1 cellular context compared by ENCODE assay signal in genomic region chr17:76449126-76449525, GRCh38.
TF ChIP-seq lines count a peak whose summit lies in the region.

No MANE protein-coding gene starts in this region.

TF ChIP-seq in WTC11, 78 proteins besides CTCF, POLR2A, EP300 and RAD21:
- no peak for TF ChIP-seq IRF2 (CRISPR knock-in tag; IDR thresholded peaks at IDR 0.05; ENCODE audit: borderline replicate concordance, low read depth)
- no peak for TF ChIP-seq HMGA2 (CRISPR knock-in tag; IDR thresholded peaks at IDR 0.05)
- no peak for TF ChIP-seq ZNF425 (CRISPR knock-in tag; conservative IDR thresholded peaks at IDR 0.05)
- TF ChIP-seq ELF4 (CRISPR knock-in tag; IDR thresholded peaks at IDR 0.05; ENCODE audit: low read depth): no peak
- TF ChIP-seq USF2 (CRISPR knock-in tag; IDR thresholded peaks at IDR 0.05): no peak
- no peak for TF ChIP-seq MAX (CRISPR knock-in tag; IDR thresholded peaks at IDR 0.05)
- TF ChIP-seq ATF2 (CRISPR knock-in tag; IDR thresholded peaks at IDR 0.05; ENCODE audit: borderline replicate concordance, low read depth): no peak
- no peak for TF ChIP-seq NR3C1 (CRISPR knock-in tag; conservative IDR thresholded peaks at IDR 0.05; ENCODE audit: low read depth)
- TF ChIP-seq NFYB (CRISPR knock-in tag; conservative IDR thresholded peaks at IDR 0.05; ENCODE audit: low read depth): no peak
- TF ChIP-seq ZNF281 (CRISPR knock-in tag; IDR thresholded peaks at IDR 0.05): no peak
- TF ChIP-seq TEAD1 (CRISPR knock-in tag; IDR thresholded peaks at IDR 0.05): no peak
- TF ChIP-seq ZNF232 (CRISPR knock-in tag; IDR thresholded peaks at IDR 0.05): no peak
- TF ChIP-seq ZNF317 (CRISPR knock-in tag; IDR thresholded peaks at IDR 0.05; ENCODE audit: borderline replicate concordance, low read depth): no peak
- TF ChIP-seq ZBTB21 (CRISPR knock-in tag; IDR thresholded peaks at IDR 0.05; ENCODE audit: borderline replicate concordance): no peak
- no peak for TF ChIP-seq CBFB (CRISPR knock-in tag; IDR thresholded peaks at IDR 0.05; ENCODE audit: low read depth)
- no peak for TF ChIP-seq NR1H2 (CRISPR knock-in tag; IDR thresholded peaks at IDR 0.05)
- TF ChIP-seq RELA (CRISPR knock-in tag; IDR thresholded peaks at IDR 0.05; ENCODE audit: borderline replicate concordance): no peak
- TF ChIP-seq SMAD3 (CRISPR knock-in tag; IDR thresholded peaks at IDR 0.05; ENCODE audit: borderline replicate concordance): no peak
